Comparison of ENCODE assay signal across 19 cellular contexts in the genomic region with DNA sequence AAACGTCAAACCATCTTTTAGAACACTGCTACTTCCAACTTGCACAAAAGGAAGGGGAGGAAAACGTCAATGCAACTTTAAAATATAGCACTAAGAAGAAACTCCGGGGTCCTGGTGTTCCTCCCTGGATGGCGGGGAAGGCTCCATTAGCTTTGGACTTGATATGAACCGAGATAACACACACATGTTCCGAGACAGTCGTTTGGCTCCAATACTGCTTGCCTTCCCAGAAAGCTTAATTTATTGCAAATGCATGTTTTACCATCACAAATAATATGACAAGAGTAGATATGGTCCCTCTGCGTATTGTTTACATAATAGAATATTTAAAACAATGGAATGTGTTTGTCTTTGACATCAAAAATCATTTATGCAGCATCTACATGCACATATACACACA.
DNase-seq lines count a peak whose midpoint lies in the region; ATAC-seq and TF ChIP-seq lines count a peak whose summit lies in the region.
"Had no signal": no experiment of that assay in that cellular context is flagged by ENCODE, and none has a peak within 500 bp of the region (broad histone marks: within the 10 kb centered on the region; RNA-seq: fewer than 3 reads in every experiment).

No MANE protein-coding gene starts in this region.

- no peaks in the 10 kb centered on the region for H3F3A ChIP-seq in SK-N-SH (replicated peaks; ENCODE audit: insufficient read depth)

- TF ChIP-seq CTCF in SK-N-SH (IDR thresholded peaks at IDR 0.05) (no peak), nephron (IDR thresholded peaks at IDR 0.05; ENCODE audit: unreplicated experiment in 3 of 3) (no peak), uterus (IDR thresholded peaks at IDR 0.05) (no peak)

- H3K36me3 Mint-ChIP-seq in nephron (ENCODE audit: low read depth), result no peaks in the 10 kb centered on the region

- no peaks in the 10 kb centered on the region for H3K9me3 Mint-ChIP-seq in nephron
- H3K9me3 Mint-ChIP-seq: CD4-positive, CD25-positive, alpha-beta regulatory T cell; CD8-positive, alpha-beta memory T cell had no signal

- peak in 1 of 2 experiments; percentile 94; a peak in 2 of 4 replicates for TF ChIP-seq EP300 in SK-N-SH (IDR thresholded peaks at IDR 0.05; ENCODE audit: borderline replicate concordance in 1 of 2, low read depth in 1 of 2, low read length in 1 of 2)

- POLR2A ChIA-PET in SK-N-SH (lab: Yijun Ruan, JAX), result no interaction called here

- no peaks in the 10 kb centered on the region for H3K9me3 ChIP-seq in SK-N-SH
- H3K9me3 ChIP-seq in uterus, result no peaks in the 10 kb centered on the region
- H3K9me3 ChIP-seq: BE2C, HAP-1 had no signal

- DNase-seq in SK-N-SH, result peak; percentile 70
- peak; percentile 35 to 44 for DNase-seq in uterus
- DNase-seq in retina, result no peak
- DNase-seq in mesenteric fat pad (ENCODE audit: low spot score), result no peak
- DNase-seq: ACHN; BE2C; C1 segment of cervical spinal cord; CD4-positive, CD25-positive, alpha-beta regulatory T cell; CD8-positive, alpha-beta memory T cell; COR-L47; DMS 273 treated with DMSO at 0.1 percent for 48 hours; DMS53; DND-41; EL; GM23248 had no signal

- no peak overlapping the region for H2AFZ ChIP-seq in SK-N-SH (ENCODE audit: low read depth)
- H2AFZ ChIP-seq: GM23248 had no signal

- H3K9me2 ChIP-seq in SK-N-SH, result no peaks in the 10 kb centered on the region

- H3K36me3 ChIP-seq in SK-N-SH (replicated peaks in 1 of 2; ENCODE audit: control insufficient read depth in 1 of 2, insufficient read depth in 2 of 2, low read length in 1 of 2) (no peaks in the 10 kb centered on the region), uterus (no peaks in the 10 kb centered on the region)
- H3K36me3 ChIP-seq: BE2C, HAP-1 had no signal

- H3K4me2 ChIP-seq in SK-N-SH, result no peak overlapping the region

- H3K27me3 ChIP-seq in SK-N-SH (ENCODE audit: insufficient read depth) (no peaks in the 10 kb centered on the region), uterus (no peaks in the 10 kb centered on the region)
- H3K27me3 ChIP-seq: BE2C had no signal

- H3K27ac ChIP-seq in SK-N-SH (ENCODE audit: low read depth in 2 of 2, low read length in 1 of 2) (peak overlapping the region in 1 of 2 experiments; percentile 80; a peak in 2 of 4 replicates), uterus (peak overlapping the region; percentile 11 to 31)
- H3K27ac ChIP-seq: GM23248 had no signal

- H3K4me1 Mint-ChIP-seq in nephron, result peaks cover 56% of the 10 kb centered on the region
- H3K4me1 Mint-ChIP-seq: CD4-positive, CD25-positive, alpha-beta regulatory T cell; CD8-positive, alpha-beta memory T cell had no signal

- no peaks in the 10 kb centered on the region for H3K27me3 Mint-ChIP-seq in nephron (ENCODE audit: low read depth)
- H3K27me3 Mint-ChIP-seq: CD4-positive, CD25-positive, alpha-beta regulatory T cell; CD8-positive, alpha-beta memory T cell had no signal

- H3K4me3 Mint-ChIP-seq in nephron, result peak overlapping the region in 2 of 3 experiments; percentile 27 to 44
- H3K4me3 Mint-ChIP-seq: CD4-positive, CD25-positive, alpha-beta regulatory T cell; CD8-positive, alpha-beta memory T cell had no signal

- 32% methylated on average over 8 of the region's 8 CpGs for WGBS in SK-N-SH (ENCODE audit: low lambda C conversion rate)

- H4K20me1 ChIP-seq in SK-N-SH (ENCODE audit: insufficient read depth), result no peaks in the 10 kb centered on the region

- no peak for TF ChIP-seq POLR2A in uterus (IDR thresholded peaks at IDR 0.05)

- H3K4me1 ChIP-seq in SK-N-SH (ENCODE audit: control insufficient read depth in 1 of 2, insufficient read depth in 2 of 2, low read depth in 1 of 2, low read length in 1 of 2) (peaks cover 0 to 47% of the 10 kb centered on the region in 2 experiments; a peak in 2 of 4 replicates), uterus (peaks cover 0 to 5% of the 10 kb centered on the region in 2 donors)
- H3K4me1 ChIP-seq: HAP-1 had no signal

- no peak overlapping the region for H3K4me3 ChIP-seq in SK-N-SH (ENCODE audit: low read depth in 2 of 2, low read length in 1 of 2)
- H3K4me3 ChIP-seq in uterus, result no peak overlapping the region
- H3K4me3 ChIP-seq: GM12878, GM23248, HAP-1 had no signal

- H3K9ac ChIP-seq in SK-N-SH, result no peak overlapping the region
- H3K9ac ChIP-seq: GM23248 had no signal

- peak overlapping the region; percentile 97 to 99 (median 98) for H3K27ac Mint-ChIP-seq in nephron
- H3K27ac Mint-ChIP-seq: CD8-positive, alpha-beta memory T cell had no signal

- TF ChIP-seq RAD21 in SK-N-SH (IDR thresholded peaks at IDR 0.05; ENCODE audit: low read length), result 0 out of 2 replicates have a peak, but pooled peaks have one; percentile 30

- H3K79me2 ChIP-seq in SK-N-SH (ENCODE audit: insufficient read depth), result no peaks in the 10 kb centered on the region

- CTCF ChIA-PET in SK-N-SH (lab: Yijun Ruan, JAX), result interaction anchor here (1.0 to 1.4 kb wide), 4 partner anchors 9 to 88 kb away, joined by 3 to 5 read pairs (median 4); a partner anchor contains a TSS

- intact Hi-C loops in uterus (cut with DNase I; ENCODE audit: low total_unique reads), result no loop called here

- ATAC-seq in SK-N-SH treated with all-trans-retinoic acid at 6 μM for 48 hours, result no peak; the same call in 2 of the 3 replicates
- ATAC-seq: GM12878 had no signal

TF ChIP-seq in SK-N-SH, 30 proteins besides CTCF, POLR2A, EP300 and RAD21:
- TF ChIP-seq CHD2 (IDR thresholded peaks at IDR 0.05; ENCODE audit: low read length, partially characterized antibody) (peak; percentile 59), GATA2 (CRISPR knock-in tag; IDR thresholded peaks at IDR 0.05) (peak; percentile 88), MXI1 (IDR thresholded peaks at IDR 0.05; ENCODE audit: low read depth, low read length) (peak; percentile 69; the same call in 1 of the 2 replicates), FOXJ3 (CRISPR knock-in tag; IDR thresholded peaks at IDR 0.05) (peak; percentile 67; the same call in 1 of the 2 replicates), RCOR1 (IDR thresholded peaks at IDR 0.05; ENCODE audit: low read length) (peak; percentile 57; the same call in 1 of the 2 replicates), TAF1 (IDR thresholded peaks at IDR 0.05; ENCODE audit: borderline replicate concordance, low read depth, low read length) (no peak)
- TF ChIP-seq, protein P1, sequence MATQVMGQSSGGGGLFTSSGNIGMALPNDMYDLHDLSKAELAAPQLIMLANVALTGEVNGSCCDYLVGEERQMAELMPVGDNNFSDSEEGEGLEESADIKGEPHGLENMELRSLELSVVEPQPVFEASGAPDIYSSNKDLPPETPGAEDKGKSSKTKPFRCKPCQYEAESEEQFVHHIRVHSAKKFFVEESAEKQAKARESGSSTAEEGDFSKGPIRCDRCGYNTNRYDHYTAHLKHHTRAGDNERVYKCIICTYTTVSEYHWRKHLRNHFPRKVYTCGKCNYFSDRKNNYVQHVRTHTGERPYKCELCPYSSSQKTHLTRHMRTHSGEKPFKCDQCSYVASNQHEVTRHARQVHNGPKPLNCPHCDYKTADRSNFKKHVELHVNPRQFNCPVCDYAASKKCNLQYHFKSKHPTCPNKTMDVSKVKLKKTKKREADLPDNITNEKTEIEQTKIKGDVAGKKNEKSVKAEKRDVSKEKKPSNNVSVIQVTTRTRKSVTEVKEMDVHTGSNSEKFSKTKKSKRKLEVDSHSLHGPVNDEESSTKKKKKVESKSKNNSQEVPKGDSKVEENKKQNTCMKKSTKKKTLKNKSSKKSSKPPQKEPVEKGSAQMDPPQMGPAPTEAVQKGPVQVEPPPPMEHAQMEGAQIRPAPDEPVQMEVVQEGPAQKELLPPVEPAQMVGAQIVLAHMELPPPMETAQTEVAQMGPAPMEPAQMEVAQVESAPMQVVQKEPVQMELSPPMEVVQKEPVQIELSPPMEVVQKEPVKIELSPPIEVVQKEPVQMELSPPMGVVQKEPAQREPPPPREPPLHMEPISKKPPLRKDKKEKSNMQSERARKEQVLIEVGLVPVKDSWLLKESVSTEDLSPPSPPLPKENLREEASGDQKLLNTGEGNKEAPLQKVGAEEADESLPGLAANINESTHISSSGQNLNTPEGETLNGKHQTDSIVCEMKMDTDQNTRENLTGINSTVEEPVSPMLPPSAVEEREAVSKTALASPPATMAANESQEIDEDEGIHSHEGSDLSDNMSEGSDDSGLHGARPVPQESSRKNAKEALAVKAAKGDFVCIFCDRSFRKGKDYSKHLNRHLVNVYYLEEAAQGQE (IDR thresholded peaks at IDR 0.05; ENCODE audit: low read depth, low read length), result no peak

TF ChIP-seq in SK-N-SH treated with all-trans-retinoic acid at 6 μM for 48 hours, 23 proteins besides CTCF, POLR2A, EP300 and RAD21:
- TF ChIP-seq TCF4 (CRISPR knock-in tag; IDR thresholded peaks at IDR 0.05; ENCODE audit: borderline replicate concordance) (peak; percentile 85), ZNF565 (CRISPR knock-in tag; conservative IDR thresholded peaks at IDR 0.05; ENCODE audit: low read depth) (no peak), PPARA (CRISPR knock-in tag; IDR thresholded peaks at IDR 0.05; ENCODE audit: borderline replicate concordance) (no peak), ISL1 (CRISPR knock-in tag; IDR thresholded peaks at IDR 0.05) (peak; percentile 51; the same call in 1 of the 2 replicates), ESRRG (CRISPR knock-in tag; IDR thresholded peaks at IDR 0.05) (no peak), SNAI2 (CRISPR knock-in tag; IDR thresholded peaks at IDR 0.05) (peak; percentile 75; the same call in 1 of the 2 replicates)
- TF ChIP-seq, protein P2, sequence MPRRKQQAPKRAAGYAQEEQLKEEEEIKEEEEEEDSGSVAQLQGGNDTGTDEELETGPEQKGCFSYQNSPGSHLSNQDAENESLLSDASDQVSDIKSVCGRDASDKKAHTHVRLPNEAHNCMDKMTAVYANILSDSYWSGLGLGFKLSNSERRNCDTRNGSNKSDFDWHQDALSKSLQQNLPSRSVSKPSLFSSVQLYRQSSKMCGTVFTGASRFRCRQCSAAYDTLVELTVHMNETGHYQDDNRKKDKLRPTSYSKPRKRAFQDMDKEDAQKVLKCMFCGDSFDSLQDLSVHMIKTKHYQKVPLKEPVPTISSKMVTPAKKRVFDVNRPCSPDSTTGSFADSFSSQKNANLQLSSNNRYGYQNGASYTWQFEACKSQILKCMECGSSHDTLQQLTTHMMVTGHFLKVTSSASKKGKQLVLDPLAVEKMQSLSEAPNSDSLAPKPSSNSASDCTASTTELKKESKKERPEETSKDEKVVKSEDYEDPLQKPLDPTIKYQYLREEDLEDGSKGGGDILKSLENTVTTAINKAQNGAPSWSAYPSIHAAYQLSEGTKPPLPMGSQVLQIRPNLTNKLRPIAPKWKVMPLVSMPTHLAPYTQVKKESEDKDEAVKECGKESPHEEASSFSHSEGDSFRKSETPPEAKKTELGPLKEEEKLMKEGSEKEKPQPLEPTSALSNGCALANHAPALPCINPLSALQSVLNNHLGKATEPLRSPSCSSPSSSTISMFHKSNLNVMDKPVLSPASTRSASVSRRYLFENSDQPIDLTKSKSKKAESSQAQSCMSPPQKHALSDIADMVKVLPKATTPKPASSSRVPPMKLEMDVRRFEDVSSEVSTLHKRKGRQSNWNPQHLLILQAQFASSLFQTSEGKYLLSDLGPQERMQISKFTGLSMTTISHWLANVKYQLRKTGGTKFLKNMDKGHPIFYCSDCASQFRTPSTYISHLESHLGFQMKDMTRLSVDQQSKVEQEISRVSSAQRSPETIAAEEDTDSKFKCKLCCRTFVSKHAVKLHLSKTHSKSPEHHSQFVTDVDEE (CRISPR knock-in tag; IDR thresholded peaks at IDR 0.05), result peak; percentile 95; the same call in 1 of the 2 replicates

Comparison
In these comparisons a context has a peak if more than half of its experiments do, and no peak if none do; other contexts are left out.
1. DNase-seq: peak in SK-N-SH (single experiment) and uterus (2 of 2); none in retina (single experiment) and mesenteric fat pad (single experiment).